In the genomic region with DNA sequence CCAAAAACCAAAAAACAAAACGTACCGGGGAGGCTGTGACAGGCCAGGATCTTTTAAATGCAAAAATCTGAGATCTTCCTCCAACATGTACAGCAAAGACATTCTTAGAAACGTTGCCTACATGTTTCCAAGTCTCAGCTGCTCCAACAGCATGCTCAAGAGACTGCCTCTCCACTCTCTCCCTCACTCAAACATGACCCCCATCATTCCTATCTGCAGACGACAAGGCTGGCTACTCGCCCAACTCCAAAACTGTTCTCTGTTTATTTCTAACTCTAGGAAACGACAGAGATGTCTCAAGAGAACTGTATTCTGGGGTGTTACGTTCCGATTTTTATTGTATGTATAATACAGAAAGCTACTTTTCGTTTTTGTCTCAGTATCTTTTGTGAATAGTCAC, we compare ENCODE assay signal across 15 cellular contexts. TPM values are rescaled to one million over a fixed set of nuclear protein-coding genes. Genes with fewer than 3 reads are reported as not detected.
DNase-seq lines count a peak whose midpoint lies in the region; ATAC-seq and TF ChIP-seq lines count a peak whose summit lies in the region.
"Had no signal": no experiment of that assay in that cellular context is flagged by ENCODE, and none has a peak within 500 bp of the region (broad histone marks: within the 10 kb centered on the region; RNA-seq: fewer than 3 reads in every experiment).

No MANE protein-coding gene starts in this region.

- H2AFZ ChIP-seq in fibroblast of lung (ENCODE audit: low read length) = no peak overlapping the region
- H2AFZ ChIP-seq in smooth muscle cell (ENCODE audit: low read depth) = no peak overlapping the region
- H2AFZ ChIP-seq: parathyroid adenoma had no signal

- H3F3A ChIP-seq in smooth muscle cell (ENCODE audit: low read depth) = peaks cover 3% of the 10 kb centered on the region

- DNase-seq in HCEC 1CT (peak; percentile 27), fibroblast of lung (ENCODE audit: low read depth in 2 of 2) (peak; percentile 47 to 83), left lung (no peak), smooth muscle cell (lab: John Stamatoyannopoulos, UW; ENCODE audit: unreplicated experiment) (no peak), NCI-H345 (lab: John Stamatoyannopoulos, UW) (no peak)
- no peak for DNase-seq in activated effector memory CD4-positive, alpha-beta T cell treated with Interleukin-2 at 50 U/mL for 16 hours
- DNase-seq: activated naive CD4-positive, alpha-beta T cell treated with anti-CD3 and anti-CD28 coated beads, Interleukin-2, amount 10 ng/mL, durations not matched to agents 7 days and 5 days; cerebellar nuclear complex; midbrain; NCI-H2081; SW 1271 had no signal

- peak; percentile 36 for ATAC-seq in left lung
- no peak for ATAC-seq in HG03280 (IDR thresholded peaks at IDR 0.05; ENCODE audit: unreplicated experiment)
- ATAC-seq in HG02623 (IDR thresholded peaks at IDR 0.05; ENCODE audit: unreplicated experiment) = no peak

- H3K9me3 ChIP-seq in fibroblast of lung (ENCODE audit: control insufficient read depth, insufficient read depth, low read depth, low read length) = no peaks in the 10 kb centered on the region
- no peaks in the 10 kb centered on the region for H3K9me3 ChIP-seq in left lung
- no peaks in the 10 kb centered on the region for H3K9me3 ChIP-seq in smooth muscle cell (replicated peaks; ENCODE audit: low read depth)

- H3K79me2 ChIP-seq in fibroblast of lung (ENCODE audit: control insufficient read depth, insufficient read depth, low read length) = no peaks in the 10 kb centered on the region
- H3K79me2 ChIP-seq in smooth muscle cell (ENCODE audit: low read depth) = no peaks in the 10 kb centered on the region

- H3K36me3 ChIP-seq in fibroblast of lung (ENCODE audit: control insufficient read depth, insufficient read depth, low read length) (no peaks in the 10 kb centered on the region), left lung (no peaks in the 10 kb centered on the region), smooth muscle cell (ENCODE audit: low read depth) (no peaks in the 10 kb centered on the region)

- intact Hi-C loops in left lung (cut with DNase I) = no loop called here

- H3K9ac ChIP-seq in fibroblast of lung (ENCODE audit: insufficient read depth, low read length) (no peak overlapping the region), smooth muscle cell (ENCODE audit: low read depth) (no peak overlapping the region)
- H3K9ac ChIP-seq: parathyroid adenoma had no signal

- TF ChIP-seq CTCF in fibroblast of lung (conservative IDR thresholded peaks at IDR 0.05 in 1 of 2, IDR thresholded peaks at IDR 0.05 in 1 of 2; ENCODE audit: low read depth in 1 of 2, low read length in 2 of 2) (no peak), left lung (IDR thresholded peaks at IDR 0.05) (no peak), smooth muscle cell (IDR thresholded peaks at IDR 0.05; ENCODE audit: borderline replicate concordance, insufficient read depth, poor library complexity, severe bottlenecking) (no peak)

- H3K27ac ChIP-seq in fibroblast of lung (ENCODE audit: insufficient read depth, low read length) (no peak overlapping the region), left lung (no peak overlapping the region), smooth muscle cell (ENCODE audit: low read depth) (peak overlapping the region; percentile 66)
- H3K27ac ChIP-seq: parathyroid adenoma, VCaP had no signal

- peaks cover 5% of the 10 kb centered on the region for H3K27me3 ChIP-seq in fibroblast of lung (ENCODE audit: control insufficient read depth, insufficient read depth, low read length)
- H3K27me3 ChIP-seq in left lung = no peaks in the 10 kb centered on the region
- no peaks in the 10 kb centered on the region for H3K27me3 ChIP-seq in smooth muscle cell (ENCODE audit: low read depth)

- H4K20me1 ChIP-seq in fibroblast of lung (ENCODE audit: control insufficient read depth, extremely low read depth, insufficient read depth, low read length) (no peaks in the 10 kb centered on the region), smooth muscle cell (ENCODE audit: low read depth) (no peaks in the 10 kb centered on the region)

- H3K4me2 ChIP-seq in fibroblast of lung (ENCODE audit: extremely low read depth, insufficient read depth, low read length) (no peak overlapping the region), smooth muscle cell (peak overlapping the region; percentile 53)

- H3K4me1 ChIP-seq in fibroblast of lung (ENCODE audit: control insufficient read depth, extremely low read depth, insufficient read depth, low read length) = peaks cover 5% of the 10 kb centered on the region
- peaks cover 0 to 11% of the 10 kb centered on the region in 2 donors for H3K4me1 ChIP-seq in left lung
- H3K4me1 ChIP-seq in smooth muscle cell (ENCODE audit: low read depth) = peaks cover 7% of the 10 kb centered on the region

- no peak overlapping the region for H3K4me3 ChIP-seq in fibroblast of lung (replicated peaks in 1 of 4; ENCODE audit: control extremely low read depth in 1 of 4, insufficient read depth in 1 of 4, low read depth in 3 of 4, low read length in 4 of 4)
- no peak overlapping the region for H3K4me3 ChIP-seq in left lung
- H3K4me3 ChIP-seq in smooth muscle cell = no peak overlapping the region

- WGBS in smooth muscle cell (ENCODE audit: low lambda C conversion rate) = 67% methylated on average over 9 of the region's 9 CpGs

RNA-seq across cellular contexts. Expression of a gene that starts 57.5 kb away (rescaled TPM):
- total RNA-seq in fibroblast of lung (0.33 and 0.51 TPM in 2 replicates), left lung (10 to 100 TPM in 1 of 2 donors, 1 to 10 TPM in 1; 3.7 to 11.4 TPM), smooth muscle cell (10.3 and 11.2 TPM in 2 replicates)
- polyA plus RNA-seq in fibroblast of lung (0.22 and 0.27 TPM in 2 replicates), smooth muscle cell (4.4 and 7.0 TPM in 2 replicates)
- 0.13 and 0.14 TPM in 2 replicates for polyA plus RNA-seq in fibroblast of lung (2012)
- polyA minus RNA-seq in fibroblast of lung (ENCODE audit: low replicate concordance) = 0.74 TPM in 1 of 2 replicates, not detected in the other

Comparison
In these comparisons a context has a peak if more than half of its experiments do, and no peak if none do; other contexts are left out.
1. DNase-seq: peak in HCEC 1CT (single experiment) and fibroblast of lung (2 of 2); none in left lung (0 of 2), smooth muscle cell (single experiment), activated effector memory CD4-positive, alpha-beta T cell treated with Interleukin-2 at 50 U/mL for 16 hours (single experiment) and NCI-H345 (single experiment).